33 cellular contexts compared by ENCODE assay signal in the genomic region with DNA sequence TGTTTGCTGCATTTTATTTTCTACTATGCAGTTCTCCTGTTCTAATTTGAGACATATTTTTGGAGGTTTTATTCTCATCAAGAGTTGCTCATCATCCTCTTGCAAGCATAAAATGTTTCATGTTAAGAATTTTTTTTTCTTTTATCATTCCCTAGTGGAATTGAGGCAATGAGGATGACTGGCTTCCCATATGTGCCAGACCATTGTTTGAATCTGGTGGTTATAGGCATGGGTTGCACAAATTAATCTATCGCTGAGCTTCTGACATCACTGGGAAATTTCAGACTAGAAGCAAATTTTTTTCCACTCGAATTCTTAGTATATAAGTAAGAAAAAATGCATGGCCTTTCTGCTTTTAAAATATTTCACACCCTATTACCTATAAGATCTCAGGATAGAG.
"Had no signal": no experiment of that assay in that cellular context is flagged by ENCODE, and none has a peak within 500 bp of the region (broad histone marks: within the 10 kb centered on the region; RNA-seq: fewer than 3 reads in every experiment).

No MANE protein-coding gene starts in this region.

- H3K4me3 ChIP-seq: adrenal gland, body of pancreas, breast epithelium had no signal

- H3K27me3 Mint-ChIP-seq: activated B cell treated with CpG ODN at 0.5 μM for 24 hours; activated CD4-positive, alpha-beta memory T cell treated with anti-CD3 and anti-CD28 coated beads for 36 hours; activated CD4-positive, alpha-beta T cell treated with anti-CD3 and anti-CD28 coated beads, Interleukin-2, amount 10 ng/mL, durations not matched to agents 24 days and 14 days; activated CD8-positive, alpha-beta T cell treated with anti-CD3 and anti-CD28 coated beads for 36 hours; activated naive CD8-positive, alpha-beta T cell treated with anti-CD3 and anti-CD28 coated beads for 36 hours; activated T-helper 17 cell treated with anti-CD3 and anti-CD28 coated beads, Interleukin-2, amount 50 U/mL, for 72 hours had no signal

- H3K4me3 Mint-ChIP-seq: activated B cell treated with CpG ODN at 0.5 μM for 24 hours; activated CD4-positive, alpha-beta memory T cell treated with anti-CD3 and anti-CD28 coated beads for 36 hours; activated CD4-positive, alpha-beta T cell treated with anti-CD3 and anti-CD28 coated beads, Interleukin-2, amount 10 ng/mL, durations not matched to agents 24 days and 14 days; activated CD8-positive, alpha-beta T cell treated with anti-CD3 and anti-CD28 coated beads for 36 hours; activated naive CD4-positive, alpha-beta T cell treated with anti-CD3 and anti-CD28 coated beads for 36 hours; activated naive CD8-positive, alpha-beta T cell treated with anti-CD3 and anti-CD28 coated beads for 36 hours; activated T-cell treated with anti-CD3 and anti-CD28 coated beads, Interleukin-2, amount 50 U/mL, for 4 hours; activated T-cell treated with anti-CD3 and anti-CD28 coated beads, Interleukin-2, amount 50 U/mL, for 72 hours; activated T-helper 1 cell treated with anti-CD3 and anti-CD28 coated beads, Interleukin-12 subunit alpha, Interleukin-12 subunit beta, Interleukin-2, Interleukin-4 antibody, amounts not matched to agents 30 ng/mL and 10 ng/mL and 1 ng/mL, durations not matched to agents 14 hours and 24 hours and 36 hours; activated T-helper 17 cell treated with anti-CD3 and anti-CD28 coated beads, Interleukin-2, amount 50 U/mL, for 72 hours; T-helper 2 cell treated with Interferon-gamma antibody and Interleukin-4, amounts not matched to agents 5 μg/mL and 100 μg/mL, for 36 hours had no signal

- H3K27ac ChIP-seq: adrenal gland, body of pancreas, brain microvascular endothelial cell, breast epithelium, VCaP had no signal

- DNase-seq: activated B cell treated with CpG ODN at 0.5 μM for 24 hours; activated CD4-positive, alpha-beta memory T cell treated with anti-CD3 and anti-CD28 coated beads for 36 hours; activated CD4-positive, alpha-beta T cell treated with anti-CD3 and anti-CD28 coated beads for 4 hours; activated CD4-positive, alpha-beta T cell treated with anti-CD3 and anti-CD28 coated beads, Interleukin-2, amount 10 ng/mL, durations not matched to agents 24 days and 14 days; activated CD4-positive, alpha-beta T cell treated with anti-CD3 and anti-CD28 coated beads, Interleukin-2, amount 50 U/mL, for 1 hour; activated CD4-positive, alpha-beta T cell treated with anti-CD3 and anti-CD28 coated beads, Interleukin-2, amount 50 U/mL, for 4 hours; activated CD4-positive, CD25-positive, alpha-beta regulatory T cell treated with anti-CD3 and anti-CD28 coated beads, Interleukin-2, amount 50 U/mL, for 72 hours; activated CD8-positive, alpha-beta memory T cell treated with anti-CD3 and anti-CD28 coated beads, Interleukin-2, amount 50 U/mL, for 4 hours; activated CD8-positive, alpha-beta T cell treated with anti-CD3 and anti-CD28 coated beads for 36 hours; activated effector memory CD4-positive, alpha-beta T cell treated with anti-CD3 and anti-CD28 coated beads, Interleukin-2, amount 50 U/mL, for 16 hours; activated gamma-delta T cell treated with Interleukin-2 at 50 U/mL for 16 hours; activated naive CD4-positive, alpha-beta T cell; activated naive CD4-positive, alpha-beta T cell treated with anti-CD3 and anti-CD28 coated beads for 36 hours; activated naive CD4-positive, alpha-beta T cell treated with anti-CD3 and anti-CD28 coated beads, Interleukin-2, amount 50 U/mL, for 16 hours; activated naive CD8-positive, alpha-beta T cell treated with anti-CD3 and anti-CD28 coated beads for 36 hours; activated T-cell treated with anti-CD3 and anti-CD28 coated beads for 4 hours; activated T-cell treated with anti-CD3 and anti-CD28 coated beads, Interleukin-2, amount 50 U/mL, for 1 hour; activated T-cell treated with anti-CD3 and anti-CD28 coated beads, Interleukin-2, amount 50 U/mL, for 4 hours; activated T-cell treated with anti-CD3 and anti-CD28 coated beads, Interleukin-2, amount 50 U/mL, for 72 hours; adrenal gland; amniotic stem cell; aorta; body of pancreas; brain microvascular endothelial cell; central memory CD4-positive, alpha-beta T cell; T-helper 2 cell; T-helper 9 cell had no signal

- H3K27me3 ChIP-seq: adrenal gland, body of pancreas, brain microvascular endothelial cell, breast epithelium had no signal

- H3K4me1 Mint-ChIP-seq: activated B cell treated with CpG ODN at 0.5 μM for 24 hours; activated CD4-positive, alpha-beta T cell treated with anti-CD3 and anti-CD28 coated beads, Interleukin-2, amount 10 ng/mL, durations not matched to agents 24 days and 14 days; activated naive CD8-positive, alpha-beta T cell treated with anti-CD3 and anti-CD28 coated beads for 36 hours; activated T-helper 17 cell treated with anti-CD3 and anti-CD28 coated beads, Interleukin-2, amount 50 U/mL, for 72 hours had no signal

- H3K9me3 Mint-ChIP-seq: activated B cell treated with CpG ODN at 0.5 μM for 24 hours; activated CD4-positive, alpha-beta T cell treated with anti-CD3 and anti-CD28 coated beads, Interleukin-2, amount 10 ng/mL, durations not matched to agents 24 days and 14 days; activated T-helper 1 cell treated with anti-CD3 and anti-CD28 coated beads, Interleukin-12 subunit alpha, Interleukin-12 subunit beta, Interleukin-2, Interleukin-4 antibody, amounts not matched to agents 30 ng/mL and 10 ng/mL and 1 ng/mL, durations not matched to agents 14 hours and 24 hours and 36 hours had no signal

- H3K27ac Mint-ChIP-seq: activated B cell treated with CpG ODN at 0.5 μM for 24 hours; activated CD4-positive, alpha-beta memory T cell treated with anti-CD3 and anti-CD28 coated beads for 36 hours; activated CD4-positive, alpha-beta T cell treated with anti-CD3 and anti-CD28 coated beads, Interleukin-2, amount 10 ng/mL, durations not matched to agents 24 days and 14 days; activated CD8-positive, alpha-beta T cell treated with anti-CD3 and anti-CD28 coated beads for 36 hours; activated naive CD4-positive, alpha-beta T cell treated with anti-CD3 and anti-CD28 coated beads for 36 hours; activated naive CD4-positive, alpha-beta T cell treated with anti-CD3 and anti-CD28 coated beads, Interleukin-2, amount 50 U/mL, for 72 hours; activated naive CD8-positive, alpha-beta T cell treated with anti-CD3 and anti-CD28 coated beads for 36 hours; activated T-cell treated with anti-CD3 and anti-CD28 coated beads, Interleukin-2, amount 50 U/mL, for 72 hours; activated T-helper 1 cell treated with anti-CD3 and anti-CD28 coated beads, Interleukin-12 subunit alpha, Interleukin-12 subunit beta, Interleukin-2, Interleukin-4 antibody, amounts not matched to agents 30 ng/mL and 10 ng/mL and 1 ng/mL, durations not matched to agents 14 hours and 24 hours and 36 hours; activated T-helper 17 cell treated with anti-CD3 and anti-CD28 coated beads, Interleukin-2, amount 50 U/mL, for 72 hours; T-helper 2 cell treated with Interferon-gamma antibody and Interleukin-4, amounts not matched to agents 5 μg/mL and 100 μg/mL, for 36 hours had no signal

- H3K9me3 ChIP-seq: adrenal gland, body of pancreas, breast epithelium had no signal

- ATAC-seq: activated CD8-positive, alpha-beta T cell treated with anti-CD3 and anti-CD28 coated beads for 36 hours; activated naive CD4-positive, alpha-beta T cell treated with anti-CD3 and anti-CD28 coated beads, Interleukin-2, amount 50 U/mL, for 72 hours; activated T-cell treated with anti-CD3 and anti-CD28 coated beads, Interleukin-2, amount 50 U/mL, for 4 hours; activated T-cell treated with anti-CD3 and anti-CD28 coated beads, Interleukin-2, amount 50 U/mL, for 72 hours; activated T-helper 17 cell treated with anti-CD3 and anti-CD28 coated beads, Interleukin-2, amount 50 U/mL, for 72 hours; body of pancreas had no signal

- H3K36me3 ChIP-seq: adrenal gland, brain microvascular endothelial cell, breast epithelium had no signal

- H3K4me1 ChIP-seq: adrenal gland, body of pancreas, breast epithelium had no signal

- H3K36me3 Mint-ChIP-seq: activated CD4-positive, alpha-beta memory T cell treated with anti-CD3 and anti-CD28 coated beads for 36 hours; activated naive CD4-positive, alpha-beta T cell treated with anti-CD3 and anti-CD28 coated beads, Interleukin-2, amount 50 U/mL, for 72 hours; activated naive CD8-positive, alpha-beta T cell treated with anti-CD3 and anti-CD28 coated beads for 36 hours had no signal
